In genomic region chr10:3210251-3210650, GRCh38 we compare ENCODE assay signal across 14 cellular contexts. TPM values are rescaled to one million over a fixed set of nuclear protein-coding genes. Genes with fewer than 3 reads are reported as not detected.
A peak's percentile ranks its signal among the peaks of the same experiment; 100 is the strongest.
DNase-seq lines count a peak whose midpoint lies in the region; ATAC-seq and TF ChIP-seq lines count a peak whose summit lies in the region.
"Had no signal": no experiment of that assay in that cellular context is flagged by ENCODE, and none has a peak within 500 bp of the region (broad histone marks: within the 10 kb centered on the region; RNA-seq: fewer than 3 reads in every experiment).

No MANE protein-coding gene starts in this region.

- peak overlapping the region; percentile 60 for H3K27ac Mint-ChIP-seq in stimulated activated memory B cell treated with anti-CD40 and anti-IgM and Interleukin-4, amounts not matched to agents 10 μg/mL and 1 μg/mL and 100 μg/mL, for 72 hours
- H3K27ac Mint-ChIP-seq: CD4-positive, CD25-positive, alpha-beta regulatory T cell; H9 had no signal

- no peak for TF ChIP-seq POLR2A in right lobe of liver (IDR thresholded peaks at IDR 0.05)

- H3K4me1 Mint-ChIP-seq in stimulated activated memory B cell treated with anti-CD40 and anti-IgM and Interleukin-4, amounts not matched to agents 10 μg/mL and 1 μg/mL and 100 μg/mL, for 72 hours, result peaks cover 23% of the 10 kb centered on the region
- H3K4me1 Mint-ChIP-seq: CD4-positive, CD25-positive, alpha-beta regulatory T cell; H9 had no signal

- ATAC-seq in stimulated activated memory B cell treated with anti-CD40 and anti-IgM and Interleukin-4, amounts not matched to agents 10 μg/mL and 1 μg/mL and 100 μg/mL, for 72 hours, result no peak
- ATAC-seq in right lobe of liver, result no peak

- H3K36me3 Mint-ChIP-seq in stimulated activated memory B cell treated with anti-CD40 and anti-IgM and Interleukin-4, amounts not matched to agents 10 μg/mL and 1 μg/mL and 100 μg/mL, for 72 hours, result no peaks in the 10 kb centered on the region
- H3K36me3 Mint-ChIP-seq: CD4-positive, CD25-positive, alpha-beta regulatory T cell had no signal

- no peaks in the 10 kb centered on the region for H3K27me3 ChIP-seq in right lobe of liver
- H3K27me3 ChIP-seq: BLaER1 treated with 17β-estradiol and CSF1 and Interleukin-3, amounts not matched to agents 10 nM and 100 nM had no signal

- no peak overlapping the region for H3K27ac ChIP-seq in right lobe of liver
- H3K27ac ChIP-seq: BLaER1 treated with 17β-estradiol and CSF1 and Interleukin-3, amounts not matched to agents 10 nM and 100 nM had no signal

- no peaks in the 10 kb centered on the region for H3K9me3 Mint-ChIP-seq in stimulated activated memory B cell treated with anti-CD40 and anti-IgM and Interleukin-4, amounts not matched to agents 10 μg/mL and 1 μg/mL and 100 μg/mL, for 72 hours
- H3K9me3 Mint-ChIP-seq: H9 had no signal

- no peak for TF ChIP-seq CTCF in right lobe of liver (IDR thresholded peaks at IDR 0.05)

- H3K4me3 Mint-ChIP-seq in stimulated activated memory B cell treated with anti-CD40 and anti-IgM and Interleukin-4, amounts not matched to agents 10 μg/mL and 1 μg/mL and 100 μg/mL, for 72 hours, result no peak overlapping the region
- H3K4me3 Mint-ChIP-seq: CD4-positive, CD25-positive, alpha-beta regulatory T cell; H9 had no signal

- H3K27me3 Mint-ChIP-seq in stimulated activated memory B cell treated with anti-CD40 and anti-IgM and Interleukin-4, amounts not matched to agents 10 μg/mL and 1 μg/mL and 100 μg/mL, for 72 hours, result peaks cover 8% of the 10 kb centered on the region

- no peaks in the 10 kb centered on the region for H3K9me3 ChIP-seq in right lobe of liver
- H3K9me3 ChIP-seq: BLaER1 treated with 17β-estradiol and CSF1 and Interleukin-3, amounts not matched to agents 10 nM and 100 nM had no signal

- WGBS in right lobe of liver (ENCODE audit: insufficient coverage, low coverage, low lambda C conversion rate, missing lambda C conversion rate), result 59% methylated on average over 9 of the region's 9 CpGs

- no peaks in the 10 kb centered on the region for H3K36me3 ChIP-seq in right lobe of liver
- H3K36me3 ChIP-seq: BLaER1 treated with 17β-estradiol and CSF1 and Interleukin-3, amounts not matched to agents 10 nM and 100 nM had no signal

- no peak overlapping the region for H3K4me3 ChIP-seq in right lobe of liver
- H3K4me3 ChIP-seq: BLaER1 treated with 17β-estradiol and CSF1 and Interleukin-3, amounts not matched to agents 10 nM and 100 nM had no signal

- intact Hi-C loops in right lobe of liver (cut with DNase I), result no loop called here

- peak; percentile 26 for DNase-seq in NCI-H1436 (lab: John Stamatoyannopoulos, UW)
- no peak for DNase-seq in NCI-H1436 treated with DMSO at 0.1 percent for 48 hours (lab: John Stamatoyannopoulos, UW)
- DNase-seq in NCI-H69 (lab: John Stamatoyannopoulos, UW), result peak; percentile 1
- DNase-seq in astrocyte of the hippocampus (ENCODE audit: low read depth, low spot score), result peak; percentile 27
- no peak for DNase-seq in NOMO-1 (lab: John Stamatoyannopoulos, UW; ENCODE audit: unreplicated experiment in 2 of 2)
- no peak for DNase-seq in right lobe of liver
- DNase-seq: ACHN; CD4-positive, CD25-positive, alpha-beta regulatory T cell; DMS53; GF-D8; GOT3; H9 had no signal

- no peaks in the 10 kb centered on the region for H3K4me1 ChIP-seq in right lobe of liver

RNA-seq across cellular contexts. Expression of gene PITRM1, which starts 37.7 kb away (rescaled TPM):
- total RNA-seq in right lobe of liver, result 10 to 100 TPM; 40.7 to 59.5 (median 49.7) TPM

Comparison
In these comparisons a context has a peak if more than half of its experiments do, and no peak if none do; other contexts are left out.
1. DNase-seq: peak in NCI-H1436 (single experiment), NCI-H69 (single experiment) and astrocyte of the hippocampus (single experiment); none in NCI-H1436 treated with DMSO at 0.1 percent for 48 hours (single experiment), NOMO-1 (0 of 2) and right lobe of liver (0 of 3).